ENCODE assay signal across 1 cellular context in the genomic region with DNA sequence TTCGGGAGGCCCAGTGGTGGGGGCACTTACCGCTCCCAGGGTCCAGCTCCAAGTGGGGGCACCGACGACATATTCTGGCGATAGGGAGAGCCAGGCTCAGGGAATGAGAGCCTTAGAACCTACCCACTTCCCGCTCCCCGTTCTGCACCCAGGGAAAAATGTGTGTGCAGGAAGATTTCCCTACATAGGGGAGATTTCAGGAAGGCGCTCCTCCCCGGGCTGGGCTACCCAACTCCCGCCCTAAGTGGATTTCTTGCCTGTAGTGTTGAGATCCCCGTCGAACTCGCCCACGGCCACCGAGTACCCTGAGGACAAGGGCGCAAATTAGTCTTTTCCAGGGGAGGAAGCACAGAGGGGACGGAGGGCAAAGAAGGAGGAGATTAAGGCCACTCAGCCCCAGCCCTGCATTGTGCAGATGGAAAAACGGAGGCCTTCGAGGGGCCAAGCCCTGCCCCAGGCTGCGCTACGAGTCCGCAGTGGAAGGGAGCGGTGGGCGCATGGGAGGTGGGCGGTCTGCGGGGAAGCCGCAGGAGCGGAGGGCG.
A peak's percentile ranks its signal among the peaks of the same experiment; 100 is the strongest.
TF ChIP-seq lines count a peak whose summit lies in the region.

No MANE protein-coding gene starts in this region.

TF ChIP-seq in K562, 482 proteins besides CTCF, POLR2A, EP300 and RAD21:
- no peak for TF ChIP-seq PHB2 (IDR thresholded peaks at IDR 0.05; ENCODE audit: low read depth)
- no peak for TF ChIP-seq E2F5 (CRISPR knock-in tag; IDR thresholded peaks at IDR 0.05)
- no peak for TF ChIP-seq HCFC1 (IDR thresholded peaks at IDR 0.05; ENCODE audit: low read depth, low read length)
- no peak for TF ChIP-seq ZNF184 (CRISPR knock-in tag; IDR thresholded peaks at IDR 0.05)
- no peak for TF ChIP-seq LEF1 (IDR thresholded peaks at IDR 0.05)
- peak; percentile 35 for TF ChIP-seq PCBP1 (IDR thresholded peaks at IDR 0.05; ENCODE audit: low read depth, low read length, poor library complexity, severe bottlenecking)
